9 cellular contexts compared by ENCODE assay signal in the genomic region with DNA sequence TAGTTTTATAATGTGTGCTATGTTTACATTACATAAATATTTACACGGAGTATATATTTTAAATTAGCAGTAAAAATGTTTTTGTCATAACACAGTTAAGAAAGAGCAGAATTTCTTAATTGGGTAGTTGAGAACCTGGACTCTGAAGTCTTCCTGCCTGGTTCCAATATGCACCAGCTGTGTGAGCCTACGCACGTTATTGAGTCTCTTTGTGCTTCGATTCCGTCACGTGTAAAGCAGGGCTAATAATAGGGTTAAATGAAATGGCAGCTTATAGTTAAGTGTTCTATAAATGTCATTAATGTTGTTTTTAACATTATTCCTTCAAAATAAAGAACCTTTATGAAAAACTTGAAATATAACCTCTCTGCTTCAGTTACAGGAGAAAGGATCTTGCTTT. TPM values are rescaled to one million over a fixed set of nuclear protein-coding genes. Genes with fewer than 3 reads are reported as not detected.
DNase-seq lines count a peak whose midpoint lies in the region; ATAC-seq and TF ChIP-seq lines count a peak whose summit lies in the region.
"Had no signal": no experiment of that assay in that cellular context is flagged by ENCODE, and none has a peak within 500 bp of the region (broad histone marks: within the 10 kb centered on the region; RNA-seq: fewer than 3 reads in every experiment).

No MANE protein-coding gene starts in this region.

- BruUV-seq in A673 (replicated peaks; lab: Mats Ljungman, UMichigan), result no TSS peak

- no peak for ATAC-seq in activated CD8-positive, alpha-beta T cell treated with anti-CD3 and anti-CD28 coated beads, Interleukin-2, amount 10 ng/mL, durations not matched to agents 7 days and 5 days
- no peak for ATAC-seq in naive B cell (ENCODE audit: low read depth in 2 of 2)
- no peak for ATAC-seq in HG03457 (IDR thresholded peaks at IDR 0.05; ENCODE audit: unreplicated experiment)

- H3K4me2 ChIP-seq in BLaER1 treated with 17β-estradiol and CSF1 and Interleukin-3, amounts not matched to agents 10 nM and 100 nM, result peak overlapping the region; percentile 65 to 92 (median 80)

- peak; percentile 20 for DNase-seq in GM20000 (ENCODE audit: low spot score)
- DNase-seq in activated CD8-positive, alpha-beta T cell treated with anti-CD3 and anti-CD28 coated beads, Interleukin-2, amount 10 ng/mL, durations not matched to agents 7 days and 5 days, result no peak
- no peak for DNase-seq in naive B cell
- no peak for DNase-seq in DMS79 treated with DMSO at 0.1 percent for 48 hours (lab: John Stamatoyannopoulos, UW)
- no peak for DNase-seq in NCI-H1105 (lab: John Stamatoyannopoulos, UW)
- DNase-seq in A673 (ENCODE audit: low spot score), result no peak
- DNase-seq: GDM1 had no signal

- peak overlapping the region in 9 of 11 experiments; percentile 48 to 98 (median 97); a peak in 12 of 22 replicates for H3K9ac ChIP-seq in BLaER1 treated with 17β-estradiol and CSF1 and Interleukin-3, amounts not matched to agents 10 nM and 100 nM

- H3K4me1 Mint-ChIP-seq in activated CD8-positive, alpha-beta T cell treated with anti-CD3 and anti-CD28 coated beads, Interleukin-2, amount 10 ng/mL, durations not matched to agents 7 days and 5 days (ENCODE audit: low read depth), result peaks cover 33% of the 10 kb centered on the region
- H3K4me1 Mint-ChIP-seq in naive B cell, result peaks cover 20 to 34% (median 22%) of the 10 kb centered on the region in 3 donors

- no peaks in the 10 kb centered on the region for H3K9me3 ChIP-seq in BLaER1 treated with 17β-estradiol and CSF1 and Interleukin-3, amounts not matched to agents 10 nM and 100 nM (replicated peaks in 1 of 11)
- no peaks in the 10 kb centered on the region for H3K9me3 ChIP-seq in A673 (ENCODE audit: low read depth, low read length, poor library complexity, severe bottlenecking)

- peaks cover 28% of the 10 kb centered on the region for H3K27me3 Mint-ChIP-seq in activated CD8-positive, alpha-beta T cell treated with anti-CD3 and anti-CD28 coated beads, Interleukin-2, amount 10 ng/mL, durations not matched to agents 7 days and 5 days (ENCODE audit: low read depth)
- H3K27me3 Mint-ChIP-seq in naive B cell, result peaks cover 0 to 5% (median 4%) of the 10 kb centered on the region in 3 donors

- intact Hi-C loops in A673 (cut with micrococcal nuclease; ENCODE audit: unreplicated experiment), result loop anchor here (5.0 to 10.0 kb wide), 2 partner anchors 96 to 194 kb away; a partner anchor contains a TSS

- peaks cover 41 to 61% (median 53%) of the 10 kb centered on the region in 10 experiments for H3K4me1 ChIP-seq in BLaER1 treated with 17β-estradiol and CSF1 and Interleukin-3, amounts not matched to agents 10 nM and 100 nM
- H3K4me1 ChIP-seq in A673 (ENCODE audit: insufficient read depth, low read length, poor library complexity, severe bottlenecking), result peaks cover 16% of the 10 kb centered on the region

- no peaks in the 10 kb centered on the region for H3K9me3 Mint-ChIP-seq in activated CD8-positive, alpha-beta T cell treated with anti-CD3 and anti-CD28 coated beads, Interleukin-2, amount 10 ng/mL, durations not matched to agents 7 days and 5 days (ENCODE audit: insufficient read depth)
- H3K9me3 Mint-ChIP-seq in naive B cell, result no peaks in the 10 kb centered on the region

- peaks cover 0 to 2% (median 0%) of the 10 kb centered on the region in 11 experiments; a peak in 1 of 22 replicates for H3K36me3 ChIP-seq in BLaER1 treated with 17β-estradiol and CSF1 and Interleukin-3, amounts not matched to agents 10 nM and 100 nM
- H3K36me3 ChIP-seq in A673 (ENCODE audit: insufficient read depth, low read length, poor library complexity, severe bottlenecking), result no peaks in the 10 kb centered on the region

- no peaks in the 10 kb centered on the region for H3K27me3 ChIP-seq in BLaER1 treated with 17β-estradiol and CSF1 and Interleukin-3, amounts not matched to agents 10 nM and 100 nM
- H3K27me3 ChIP-seq in A673 (replicated peaks; ENCODE audit: insufficient read depth, low read depth, low read length, poor library complexity), result no peaks in the 10 kb centered on the region

- CTCF ChIA-PET in activated CD8-positive, alpha-beta T cell treated with anti-CD3 and anti-CD28 coated beads, Interleukin-2, amount 10 ng/mL, durations not matched to agents 7 days and 5 days (lab: Charles Lee), result no interaction called here
- CTCF ChIA-PET in A673 (lab: Charles Lee), result no interaction called here

- H3K4me3 ChIP-seq in BLaER1 treated with 17β-estradiol and CSF1 and Interleukin-3, amounts not matched to agents 10 nM and 100 nM, result peak overlapping the region; percentile 82 to 95 (median 88); a peak in 14 of 20 replicates
- H3K4me3 ChIP-seq in A673 (ENCODE audit: low read depth, low read length, poor library complexity, severe bottlenecking), result no peak overlapping the region

- no peak for TF ChIP-seq CTCF in GM20000 (IDR thresholded peaks at IDR 0.05; ENCODE audit: extremely low read depth, missing control alignments)
- TF ChIP-seq CTCF in A673 (conservative IDR thresholded peaks at IDR 0.05; ENCODE audit: low read depth, low read length), result no peak

- H3K4me3 Mint-ChIP-seq in activated CD8-positive, alpha-beta T cell treated with anti-CD3 and anti-CD28 coated beads, Interleukin-2, amount 10 ng/mL, durations not matched to agents 7 days and 5 days, result peak overlapping the region; percentile 66
- H3K4me3 Mint-ChIP-seq in naive B cell, result peak overlapping the region in 7 of 8 donors; percentile 48 to 97 (median 90)

- H3K36me3 Mint-ChIP-seq in activated CD8-positive, alpha-beta T cell treated with anti-CD3 and anti-CD28 coated beads, Interleukin-2, amount 10 ng/mL, durations not matched to agents 7 days and 5 days (ENCODE audit: low read depth), result no peaks in the 10 kb centered on the region
- no peaks in the 10 kb centered on the region for H3K36me3 Mint-ChIP-seq in naive B cell

- no peak overlapping the region for H3K27ac Mint-ChIP-seq in activated CD8-positive, alpha-beta T cell treated with anti-CD3 and anti-CD28 coated beads, Interleukin-2, amount 10 ng/mL, durations not matched to agents 7 days and 5 days
- no peak overlapping the region for H3K27ac Mint-ChIP-seq in naive B cell

- POLR2A ChIA-PET in activated CD8-positive, alpha-beta T cell treated with anti-CD3 and anti-CD28 coated beads, Interleukin-2, amount 10 ng/mL, durations not matched to agents 7 days and 5 days (lab: Charles Lee), result interaction anchor here (0.6 kb wide), 1 partner anchor 787 kb away, joined by 3 read pairs; no protein-coding TSS in a partner anchor
- POLR2A ChIA-PET in A673 (lab: Charles Lee; ENCODE audit: low non-redundant PET), result no interaction called here

- H3K27ac ChIP-seq in BLaER1 treated with 17β-estradiol and CSF1 and Interleukin-3, amounts not matched to agents 10 nM and 100 nM, result peak overlapping the region in 10 of 11 experiments; percentile 55 to 97 (median 95); a peak in 14 of 22 replicates
- no peak overlapping the region for H3K27ac ChIP-seq in A673 (ENCODE audit: low read depth, low read length, poor library complexity, severe bottlenecking)

- H4K20me1 ChIP-seq in BLaER1 treated with 17β-estradiol and CSF1 and Interleukin-3, amounts not matched to agents 10 nM and 100 nM, result peaks cover 0 to 10% (median under 1%) of the 10 kb centered on the region in 11 experiments; a peak in 10 of 22 replicates

RNA-seq across cellular contexts. Expression of a gene that starts 1.2 kb away (rescaled TPM):
- total RNA-seq in activated CD8-positive, alpha-beta T cell treated with anti-CD3 and anti-CD28 coated beads, Interleukin-2, amount 10 ng/mL, durations not matched to agents 7 days and 5 days, result 10 to 100 TPM; 12.0 to 12.9 TPM
- 1 to 10 TPM; 1.3 to 5.0 (median 2.8) TPM for polyA plus RNA-seq in naive B cell (ENCODE audit: low read depth in 6 of 6)
- 84.5 and 96.9 TPM in 2 replicates for total RNA-seq in A673 (2021)
